ENCODE assay signal across 8 cellular contexts in the genomic region with DNA sequence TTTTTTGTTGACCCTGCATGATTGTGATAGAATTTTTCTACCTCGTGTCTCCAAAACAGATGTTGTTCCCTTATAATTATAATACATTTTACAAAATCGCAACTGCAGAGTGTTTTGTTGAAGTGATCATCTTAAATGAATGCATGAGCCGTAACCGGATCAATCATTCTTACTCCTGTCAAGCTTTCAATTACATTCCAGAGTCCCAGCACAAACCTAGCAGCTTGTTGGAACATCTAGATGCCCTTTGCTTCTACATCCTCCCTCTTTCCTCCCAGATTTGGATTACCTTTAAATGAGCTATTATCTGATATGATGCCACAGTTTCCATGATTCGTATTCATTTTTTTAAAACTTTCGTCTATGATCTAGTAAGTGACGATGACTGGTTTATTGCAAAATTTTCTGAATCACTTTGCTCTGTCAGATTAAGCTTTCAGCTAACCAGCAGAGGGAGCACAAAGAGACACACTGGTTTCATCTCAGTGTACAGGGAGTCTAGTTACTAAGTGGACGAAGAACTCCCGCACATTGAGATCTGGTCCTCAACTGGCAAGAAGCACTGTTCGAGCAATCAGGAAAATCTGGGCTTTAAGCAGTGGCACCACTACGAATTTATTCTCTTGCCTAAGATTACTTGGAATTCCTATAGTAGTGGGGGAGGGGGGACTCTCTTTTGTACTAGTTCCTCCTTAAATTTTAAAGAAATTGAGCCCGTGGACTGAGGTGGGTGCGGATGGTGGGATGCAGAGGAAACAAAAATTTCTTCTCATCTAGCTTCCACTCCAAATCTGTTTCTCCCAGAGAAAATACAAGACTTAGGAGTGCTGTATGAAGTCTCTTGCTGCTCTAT. TPM values are rescaled to one million over a fixed set of nuclear protein-coding genes. Genes with fewer than 3 reads are reported as not detected.
DNase-seq lines count a peak whose midpoint lies in the region; ATAC-seq and TF ChIP-seq lines count a peak whose summit lies in the region.

No MANE protein-coding gene starts in this region.

- H3K27me3 ChIP-seq in Peyer's patch = no peaks in the 10 kb centered on the region

- DNase-seq in activated T-cell treated with anti-CD3 and anti-CD28 coated beads for 4 hours (peak; percentile 5), LHCN-M2 (ENCODE audit: low read depth) (peak; percentile 80), Peyer's patch (peak in 1 of 3 donors; percentile 60), kidney glomerular epithelial cell (lab: John Stamatoyannopoulos, UW) (peak; percentile 62), substantia nigra (lab: John Stamatoyannopoulos, UW) (peak in 31 of 49 donors; percentile 1 to 66 (median 15))
- no peak for DNase-seq in activated T-cell treated with anti-CD3 and anti-CD28 coated beads, Interleukin-2, amount 50 U/mL, for 48 hours
- DNase-seq in central memory CD4-positive, alpha-beta T cell = peak; percentile 15

- peak; percentile 86 for ATAC-seq in GM21723 (IDR thresholded peaks at IDR 0.05; ENCODE audit: unreplicated experiment)

- no peaks in the 10 kb centered on the region for H3K9me3 ChIP-seq in Peyer's patch

- H3K36me3 ChIP-seq in Peyer's patch = no peaks in the 10 kb centered on the region

- H3K4me3 ChIP-seq in Peyer's patch = no peak overlapping the region

- H3K4me1 ChIP-seq in Peyer's patch = no peaks in the 10 kb centered on the region

- TF ChIP-seq POLR2A in Peyer's patch (IDR thresholded peaks at IDR 0.05) = no peak

- no peak overlapping the region for H3K27ac ChIP-seq in Peyer's patch
- H3K27ac ChIP-seq in substantia nigra (ENCODE audit: low read depth, low read length, poor library complexity, severe bottlenecking) = no peak overlapping the region

- TF ChIP-seq CTCF in Peyer's patch (IDR thresholded peaks at IDR 0.05) = peak in 5 of 6 experiments; percentile 49 to 75 (median 68)

RNA-seq across cellular contexts. Expression of gene TSHR, which starts 40.9 kb away (rescaled TPM):
- total RNA-seq in LHCN-M2 (2014; rRNA removed) = 0.29 TPM in 1 of 2 replicates, not detected in the other
- 0.09 TPM for polyA plus RNA-seq in LHCN-M2 (2012)
- not detected for total RNA-seq in Peyer's patch

RNA-seq across cellular contexts. Expression of gene CEP128, which starts 54.7 kb away (rescaled TPM):
- total RNA-seq in LHCN-M2 (2014; rRNA removed) = 9.2 and 10.4 TPM in 2 replicates
- 2.2 TPM for polyA plus RNA-seq in LHCN-M2 (2012)
- 10 to 100 TPM in 1 of 4 donors, 1 to 10 TPM in 3; 5.9 to 51.2 (median 6.7) TPM for total RNA-seq in Peyer's patch

Comparison
In these comparisons a context has a peak if more than half of its experiments do, and no peak if none do; other contexts are left out.
1. DNase-seq: peak in activated T-cell treated with anti-CD3 and anti-CD28 coated beads for 4 hours (single experiment), LHCN-M2 (single experiment), central memory CD4-positive, alpha-beta T cell (single experiment), kidney glomerular epithelial cell (single experiment) and substantia nigra (31 of 49); none in activated T-cell treated with anti-CD3 and anti-CD28 coated beads, Interleukin-2, amount 50 U/mL, for 48 hours (0 of 2).